In the genomic region with DNA sequence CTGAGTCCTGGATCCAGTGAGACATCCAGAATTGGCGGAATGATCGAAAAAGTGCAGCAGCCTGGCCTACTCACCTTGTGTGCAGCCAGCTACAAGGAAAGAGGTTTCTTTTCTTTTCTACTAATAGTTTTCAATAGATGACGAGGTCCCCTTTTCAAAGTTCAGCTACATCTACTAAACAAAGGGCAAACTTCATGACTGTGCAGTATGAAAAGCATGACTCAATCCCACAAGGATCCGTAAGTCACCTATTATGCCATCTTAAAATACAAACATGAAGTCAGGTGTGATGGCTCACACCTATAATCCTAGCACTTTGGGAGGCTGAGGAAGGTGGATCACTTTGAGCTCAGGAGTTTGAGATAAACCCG, we compare ENCODE assay signal across 20 cellular contexts. TPM values are rescaled to one million over a fixed set of nuclear protein-coding genes. Genes with fewer than 3 reads are reported as not detected.
DNase-seq lines count a peak whose midpoint lies in the region; ATAC-seq, FAIRE-seq and TF ChIP-seq lines count a peak whose summit lies in the region.
"Had no signal": no experiment of that assay in that cellular context is flagged by ENCODE, and none has a peak within 500 bp of the region (broad histone marks: within the 10 kb centered on the region; RNA-seq: fewer than 3 reads in every experiment).

No MANE protein-coding gene starts in this region.

- H3K9me2 ChIP-seq in SK-N-SH: no peaks in the 10 kb centered on the region

- H4K20me1 ChIP-seq in mammary epithelial cell (ENCODE audit: insufficient read depth, low read length) (no peaks in the 10 kb centered on the region), keratinocyte (ENCODE audit: control insufficient read depth, extremely low read depth, insufficient read depth, low read length) (no peaks in the 10 kb centered on the region), SK-N-SH (ENCODE audit: insufficient read depth) (no peaks in the 10 kb centered on the region)

- H3K27ac ChIP-seq in mammary epithelial cell (ENCODE audit: insufficient read depth, low read depth, low read length): no peak overlapping the region
- H3K27ac ChIP-seq in breast epithelium: no peak overlapping the region
- H3K27ac ChIP-seq in keratinocyte (ENCODE audit: control insufficient read depth, insufficient read depth, low read length): no peak overlapping the region
- H3K27ac ChIP-seq in SK-N-SH (ENCODE audit: low read depth in 2 of 2, low read length in 1 of 2): no peak overlapping the region
- no peak overlapping the region for H3K27ac ChIP-seq in caudate nucleus (ENCODE audit: low read depth, low read length)
- H3K27ac ChIP-seq: heart right ventricle, testis had no signal

- TF ChIP-seq POLR2A in breast epithelium (IDR thresholded peaks at IDR 0.05): no peak

- TF ChIP-seq EP300 in SK-N-SH (IDR thresholded peaks at IDR 0.05; ENCODE audit: borderline replicate concordance in 1 of 2, low read depth in 1 of 2, low read length in 1 of 2): no peak

- H3K9me1 ChIP-seq in keratinocyte (ENCODE audit: control insufficient read depth, extremely low read depth, insufficient read depth, low read length): no peaks in the 10 kb centered on the region

- POLR2A ChIA-PET in activated CD4-positive, alpha-beta memory T cell treated with anti-CD3 and anti-CD28 coated beads for 36 hours (lab: Charles Lee): interaction anchor here (1.0 to 1.8 kb wide), 2 partner anchors 16 to 18 kb away, joined by 4 to 6 read pairs; partner anchors contain the start of genes FAM162A and MIX23
- POLR2A ChIA-PET in SK-N-SH (lab: Yijun Ruan, JAX): no interaction called here

- no peaks in the 10 kb centered on the region for H3K9me3 ChIP-seq in mammary epithelial cell (replicated peaks; ENCODE audit: insufficient read depth, low read length)
- H3K9me3 ChIP-seq in breast epithelium: no peaks in the 10 kb centered on the region
- no peaks in the 10 kb centered on the region for H3K9me3 ChIP-seq in keratinocyte (ENCODE audit: control insufficient read depth, low read depth, low read length)
- H3K9me3 ChIP-seq in SK-N-SH: no peaks in the 10 kb centered on the region
- H3K9me3 ChIP-seq: heart right ventricle, testis had no signal

- intact Hi-C loops in mammary epithelial cell (cut with micrococcal nuclease): no loop called here
- intact Hi-C loops in breast epithelium (cut with DNase I; ENCODE audit: low total_unique reads): no loop called here
- intact Hi-C loops in activated CD4-positive, alpha-beta memory T cell treated with anti-CD3 and anti-CD28 coated beads for 36 hours (cut with micrococcal nuclease): loop anchor here (5.0 kb wide), 3 partner anchors 109 to 629 kb away; no protein-coding TSS in a partner anchor

- H3K9ac ChIP-seq in mammary epithelial cell (ENCODE audit: insufficient read depth, low read length): no peak overlapping the region
- no peak overlapping the region for H3K9ac ChIP-seq in keratinocyte (ENCODE audit: control insufficient read depth, extremely low read depth, insufficient read depth, low read length)
- no peak overlapping the region for H3K9ac ChIP-seq in SK-N-SH
- H3K9ac ChIP-seq: GM23248 had no signal

- peaks cover 7% of the 10 kb centered on the region for H3F3A ChIP-seq in SK-N-SH (replicated peaks; ENCODE audit: insufficient read depth)

- no peaks in the 10 kb centered on the region for H3K9me3 Mint-ChIP-seq in activated CD4-positive, alpha-beta memory T cell treated with anti-CD3 and anti-CD28 coated beads for 36 hours
- H3K9me3 Mint-ChIP-seq: activated B cell treated with CpG ODN at 0.5 μM for 24 hours; CD4-positive, alpha-beta T cell had no signal

- FAIRE-seq in keratinocyte (lab: Jason Lieb, UNC): peak; percentile 46

- no peak overlapping the region for H3K4me3 Mint-ChIP-seq in activated CD4-positive, alpha-beta memory T cell treated with anti-CD3 and anti-CD28 coated beads for 36 hours
- H3K4me3 Mint-ChIP-seq: activated B cell treated with CpG ODN at 0.5 μM for 24 hours; CD4-positive, alpha-beta T cell had no signal

- WGBS in mammary epithelial cell (ENCODE audit: low coverage, missing lambda C conversion rate): 85% methylated on average over 5 of the region's 5 CpGs
- WGBS in SK-N-SH (ENCODE audit: low lambda C conversion rate): 90% methylated on average over 5 of the region's 5 CpGs

- H3K36me3 Mint-ChIP-seq in activated CD4-positive, alpha-beta memory T cell treated with anti-CD3 and anti-CD28 coated beads for 36 hours: peaks cover 25% of the 10 kb centered on the region

- H3K4me1 Mint-ChIP-seq in activated CD4-positive, alpha-beta memory T cell treated with anti-CD3 and anti-CD28 coated beads for 36 hours (ENCODE audit: low read depth): peaks cover 26% of the 10 kb centered on the region
- H3K4me1 Mint-ChIP-seq: activated B cell treated with CpG ODN at 0.5 μM for 24 hours had no signal

- peak overlapping the region; percentile 4 for H3K27ac Mint-ChIP-seq in activated CD4-positive, alpha-beta memory T cell treated with anti-CD3 and anti-CD28 coated beads for 36 hours
- H3K27ac Mint-ChIP-seq: activated B cell treated with CpG ODN at 0.5 μM for 24 hours; CD4-positive, alpha-beta T cell had no signal

- ATAC-seq in HG03469 (IDR thresholded peaks at IDR 0.05; ENCODE audit: unreplicated experiment) (no peak), GM18858 (IDR thresholded peaks at IDR 0.05; ENCODE audit: unreplicated experiment) (no peak)
- ATAC-seq: heart right ventricle had no signal

- in situ Hi-C loops in mammary epithelial cell (cut with MboI; ENCODE audit: low sequenced_read_pairs in 2 of 2): no loop called here

- no TSS peak for BruUV-seq in mammary epithelial cell (replicated peaks; lab: Mats Ljungman, UMichigan)

- H3K4me3 ChIP-seq in mammary epithelial cell (replicated peaks in 1 of 3; ENCODE audit: insufficient read depth in 1 of 3, low read depth in 2 of 3, low read length in 3 of 3) (no peak overlapping the region), breast epithelium (no peak overlapping the region), keratinocyte (ENCODE audit: control insufficient read depth in 2 of 3, extremely low read depth in 1 of 3, insufficient read depth in 2 of 3, low read depth in 1 of 3, low read length in 3 of 3) (no peak overlapping the region), SK-N-SH (ENCODE audit: low read depth in 2 of 2, low read length in 1 of 2) (no peak overlapping the region)
- H3K4me3 ChIP-seq: GM23248, heart right ventricle, lung, testis had no signal

- dilution Hi-C loops in mammary epithelial cell (cut with HindIII; ENCODE audit: low sequenced_read_pairs): no loop called here
- dilution Hi-C loops in keratinocyte (cut with MboI; ENCODE audit: extremely low pct_ligation_motif_present, low sequenced_read_pairs): no loop called here

- H3K27me3 ChIP-seq in mammary epithelial cell (ENCODE audit: insufficient read depth, low read length) (no peaks in the 10 kb centered on the region), breast epithelium (no peaks in the 10 kb centered on the region), keratinocyte (ENCODE audit: control insufficient read depth, extremely low read depth, insufficient read depth, low read length) (no peaks in the 10 kb centered on the region), SK-N-SH (ENCODE audit: insufficient read depth) (no peaks in the 10 kb centered on the region)
- H3K27me3 ChIP-seq: heart right ventricle, testis had no signal

- peaks cover 16% of the 10 kb centered on the region for H3K36me3 ChIP-seq in mammary epithelial cell (ENCODE audit: insufficient read depth, low read length)
- no peaks in the 10 kb centered on the region for H3K36me3 ChIP-seq in breast epithelium
- peaks cover 13 to 22% of the 10 kb centered on the region in 2 experiments for H3K36me3 ChIP-seq in keratinocyte (ENCODE audit: control insufficient read depth in 2 of 2, extremely low read depth in 1 of 2, insufficient read depth in 2 of 2, low read length in 2 of 2)
- peaks cover 42 to 67% of the 10 kb centered on the region in 2 experiments for H3K36me3 ChIP-seq in SK-N-SH (replicated peaks in 1 of 2; ENCODE audit: control insufficient read depth in 1 of 2, insufficient read depth in 2 of 2, low read length in 1 of 2)

- H3K4me1 ChIP-seq in mammary epithelial cell (ENCODE audit: insufficient read depth, low read length): peaks cover 2% of the 10 kb centered on the region
- no peaks in the 10 kb centered on the region for H3K4me1 ChIP-seq in breast epithelium
- no peaks in the 10 kb centered on the region for H3K4me1 ChIP-seq in keratinocyte (ENCODE audit: control insufficient read depth, extremely low read depth, insufficient read depth, low read length)
- no peaks in the 10 kb centered on the region for H3K4me1 ChIP-seq in SK-N-SH (ENCODE audit: control insufficient read depth in 1 of 2, insufficient read depth in 2 of 2, low read depth in 1 of 2, low read length in 1 of 2)
- H3K4me1 ChIP-seq: testis had no signal

- TF ChIP-seq RAD21 in SK-N-SH (IDR thresholded peaks at IDR 0.05; ENCODE audit: low read length): no peak

- no peaks in the 10 kb centered on the region for H3K27me3 Mint-ChIP-seq in activated CD4-positive, alpha-beta memory T cell treated with anti-CD3 and anti-CD28 coated beads for 36 hours
- H3K27me3 Mint-ChIP-seq: activated B cell treated with CpG ODN at 0.5 μM for 24 hours; CD4-positive, alpha-beta T cell had no signal

- H3K4me2 ChIP-seq in mammary epithelial cell (ENCODE audit: insufficient read depth, low read depth, low read length) (no peak overlapping the region), keratinocyte (ENCODE audit: control insufficient read depth, extremely low read depth, insufficient read depth, low read depth, low read length) (no peak overlapping the region), SK-N-SH (no peak overlapping the region)

- H3K79me2 ChIP-seq in mammary epithelial cell (ENCODE audit: insufficient read depth, low read length) (peaks cover 4% of the 10 kb centered on the region), keratinocyte (ENCODE audit: control insufficient read depth, insufficient read depth, low read length) (no peaks in the 10 kb centered on the region), SK-N-SH (ENCODE audit: insufficient read depth) (no peaks in the 10 kb centered on the region)

- TF ChIP-seq CTCF in mammary epithelial cell (conservative IDR thresholded peaks at IDR 0.05 in 1 of 2, IDR thresholded peaks at IDR 0.05 in 1 of 2; ENCODE audit: extremely low read depth in 1 of 2, insufficient read depth in 1 of 2, low read depth in 1 of 2, low read length in 2 of 2): no peak
- TF ChIP-seq CTCF in breast epithelium (IDR thresholded peaks at IDR 0.05): no peak
- TF ChIP-seq CTCF in keratinocyte (optimal IDR thresholded peaks at IDR 0.05 in 1 of 3, IDR thresholded peaks at IDR 0.05 in 1 of 3, conservative IDR thresholded peaks at IDR 0.05 in 1 of 3; ENCODE audit: extremely low read depth in 1 of 3, insufficient read depth in 2 of 3, low read length in 3 of 3): no peak
- TF ChIP-seq CTCF in SK-N-SH (IDR thresholded peaks at IDR 0.05): no peak

- DNase-seq in mammary epithelial cell (peak; percentile 48), breast epithelium (ENCODE audit: low spot score in 2 of 2) (no peak), keratinocyte (ENCODE audit: low read depth, low spot score) (no peak), SK-N-SH (no peak), caudate nucleus (lab: John Stamatoyannopoulos, UW) (no peak)
- DNase-seq in activated CD4-positive, alpha-beta memory T cell treated with anti-CD3 and anti-CD28 coated beads for 36 hours: no peak
- DNase-seq: activated B cell treated with CpG ODN at 0.5 μM for 24 hours; activated gamma-delta T cell; amygdala; CD4-positive, alpha-beta T cell; cerebellar nuclear complex; GM23248; heart right ventricle; NCI-H1436 treated with DMSO at 0.1 percent for 48 hours; NCI-H69; nucleus accumbens; testis had no signal

- H2AFZ ChIP-seq in mammary epithelial cell (ENCODE audit: low read depth, low read length): no peak overlapping the region
- no peak overlapping the region for H2AFZ ChIP-seq in keratinocyte (ENCODE audit: control insufficient read depth, low read length)
- no peak overlapping the region for H2AFZ ChIP-seq in SK-N-SH (ENCODE audit: low read depth)
- H2AFZ ChIP-seq: GM23248 had no signal

- CTCF ChIA-PET in mammary epithelial cell (lab: Charles Lee; ENCODE audit: low non-redundant PET): no interaction called here
- CTCF ChIA-PET in activated CD4-positive, alpha-beta memory T cell treated with anti-CD3 and anti-CD28 coated beads for 36 hours (lab: Charles Lee): no interaction called here
- CTCF ChIA-PET in SK-N-SH (lab: Yijun Ruan, JAX): no interaction called here

RNA-seq across cellular contexts. Expression of gene MIX23, which starts 16.7 kb away (rescaled TPM):
- total RNA-seq in mammary epithelial cell: 10 to 100 TPM; 13.2 to 42.1 TPM
- polyA plus RNA-seq in mammary epithelial cell: 16.0 TPM
- polyA minus RNA-seq in mammary epithelial cell: not detected
- 10 to 100 TPM; 10.8 to 20.3 (median 15.0) TPM for total RNA-seq in breast epithelium
- total RNA-seq in activated CD4-positive, alpha-beta memory T cell treated with anti-CD3 and anti-CD28 coated beads for 36 hours: 10 to 100 TPM; 86.4 to 87.8 TPM
- 16.4 to 36.5 TPM (median 26.0 TPM) in 3 replicates for polyA plus RNA-seq in keratinocyte
- 40.2 TPM for polyA plus RNA-seq in keratinocyte (2011; ENCODE audit: low read depth)
- polyA plus RNA-seq in keratinocyte (2011; cell fraction: cytosol; rRNA removed): 21.5 and 42.5 TPM in 2 replicates
- 21.8 and 38.1 TPM in 2 replicates for polyA plus RNA-seq in keratinocyte (2011; cell fraction: nucleus; rRNA removed)
- 20.4 and 39.5 TPM in 2 replicates for polyA plus RNA-seq in keratinocyte (2012; ENCODE audit: low replicate concordance)
- 7.3 to 25.3 TPM in 2 of 3 replicates, not detected in the other for polyA minus RNA-seq in keratinocyte
- polyA minus RNA-seq in keratinocyte (2011; cell fraction: cytosol; rRNA and poly(A)+ RNA removed): 12.7 TPM
- polyA minus RNA-seq in keratinocyte (2011; cell fraction: nucleus; rRNA and poly(A)+ RNA removed): 3.2 and 7.4 TPM in 2 replicates
- polyA plus RNA-seq in SK-N-SH (2012; rRNA removed): 11.0 and 11.2 TPM in 2 replicates
- 12.8 and 24.8 TPM in 2 replicates for polyA plus RNA-seq in SK-N-SH (2012; cell fraction: cytosol; rRNA removed)
- polyA plus RNA-seq in SK-N-SH (2012; cell fraction: nucleus; rRNA removed): 5.8 and 21.0 TPM in 2 replicates

RNA-seq across cellular contexts. Expression of gene FAM162A, which starts 17.6 kb away (rescaled TPM):
- total RNA-seq in mammary epithelial cell: 10 to 100 TPM; 14.2 to 55.3 TPM
- polyA plus RNA-seq in mammary epithelial cell: 76.5 TPM
- 12.4 TPM for polyA minus RNA-seq in mammary epithelial cell
- 10 to 100 TPM; 19.3 to 27.2 (median 26.5) TPM for total RNA-seq in breast epithelium
- total RNA-seq in activated CD4-positive, alpha-beta memory T cell treated with anti-CD3 and anti-CD28 coated beads for 36 hours: 100 to 1,000 TPM in 1 of 2 experiments, 10 to 100 TPM in 1; 99.1 to 102 TPM
- polyA plus RNA-seq in keratinocyte: 56.7 to 124 TPM (median 118 TPM) in 3 replicates
- polyA plus RNA-seq in keratinocyte (2011; ENCODE audit: low read depth): 113 TPM
- polyA plus RNA-seq in keratinocyte (2011; cell fraction: cytosol; rRNA removed): 73.6 and 111 TPM in 2 replicates
- 48.3 and 59.2 TPM in 2 replicates for polyA plus RNA-seq in keratinocyte (2011; cell fraction: nucleus; rRNA removed)
- polyA plus RNA-seq in keratinocyte (2012; ENCODE audit: low replicate concordance): 66.4 and 140 TPM in 2 replicates
- polyA minus RNA-seq in keratinocyte: 5.8 to 40.3 TPM (median 25.5 TPM) in 3 replicates
- polyA minus RNA-seq in keratinocyte (2011; cell fraction: cytosol; rRNA and poly(A)+ RNA removed): 11.5 TPM
- polyA minus RNA-seq in keratinocyte (2011; cell fraction: nucleus; rRNA and poly(A)+ RNA removed): 9.4 and 13.2 TPM in 2 replicates
- polyA plus RNA-seq in SK-N-SH (2012; rRNA removed): 35.1 and 35.3 TPM in 2 replicates
- 44.8 and 68.1 TPM in 2 replicates for polyA plus RNA-seq in SK-N-SH (2012; cell fraction: cytosol; rRNA removed)
- polyA plus RNA-seq in SK-N-SH (2012; cell fraction: nucleus; rRNA removed): 14.1 and 17.1 TPM in 2 replicates

RNA-seq across cellular contexts. Expression of gene CSTA, which starts 41.3 kb away (rescaled TPM):
- total RNA-seq in mammary epithelial cell: 100 to 1,000 TPM in 1 of 2 donors, 10 to 100 TPM in 1; 62.0 to 335 TPM
- polyA plus RNA-seq in mammary epithelial cell: 385 TPM
- polyA minus RNA-seq in mammary epithelial cell: 22.0 TPM
- 10 to 100 TPM in 2 of 3 donors, 1 to 10 TPM in 1; 9.1 to 40.3 (median 15.7) TPM for total RNA-seq in breast epithelium
- total RNA-seq in activated CD4-positive, alpha-beta memory T cell treated with anti-CD3 and anti-CD28 coated beads for 36 hours: not detected
- polyA plus RNA-seq in keratinocyte: 649 to 1,138 TPM (median 1,068 TPM) in 3 replicates
- polyA plus RNA-seq in keratinocyte (2011; ENCODE audit: low read depth): 3,044 TPM
- polyA plus RNA-seq in keratinocyte (2011; cell fraction: cytosol; rRNA removed): 853 and 2,031 TPM in 2 replicates
- polyA plus RNA-seq in keratinocyte (2011; cell fraction: nucleus; rRNA removed): 307 and 498 TPM in 2 replicates
- 803 and 3,003 TPM in 2 replicates for polyA plus RNA-seq in keratinocyte (2012; ENCODE audit: low replicate concordance)
- polyA minus RNA-seq in keratinocyte: 3.0 to 75.4 TPM (median 41.6 TPM) in 3 replicates
- polyA minus RNA-seq in keratinocyte (2011; cell fraction: cytosol; rRNA and poly(A)+ RNA removed): 77.3 TPM
- polyA minus RNA-seq in keratinocyte (2011; cell fraction: nucleus; rRNA and poly(A)+ RNA removed): 21.0 and 28.1 TPM in 2 replicates
- polyA plus RNA-seq in SK-N-SH (2012; rRNA removed): not detected in 2 replicates
- polyA plus RNA-seq in SK-N-SH (2012; cell fraction: cytosol; rRNA removed): 0.05 and 0.08 TPM in 2 replicates
- not detected in 2 replicates for polyA plus RNA-seq in SK-N-SH (2012; cell fraction: nucleus; rRNA removed)
- total RNA-seq: activated B cell treated with CpG ODN at 0.5 μM for 24 hours had no signal

RNA-seq across cellular contexts. Expression of gene WDR5B, which starts 49.5 kb away (rescaled TPM):
- total RNA-seq in mammary epithelial cell (1 to 10 TPM; 3.0 to 4.3 TPM), breast epithelium (1 to 10 TPM; 4.0 to 8.0 (median 6.2) TPM)
- polyA plus RNA-seq in mammary epithelial cell (1.4 TPM), keratinocyte (2.0 to 4.0 TPM (median 3.0 TPM) in 3 replicates), SK-N-SH (2012; rRNA removed) (2.2 and 3.5 TPM in 2 replicates)
- polyA minus RNA-seq in mammary epithelial cell (0.16 TPM), keratinocyte (0.59 to 1.6 TPM (median 1.4 TPM) in 3 replicates)
- total RNA-seq in activated CD4-positive, alpha-beta memory T cell treated with anti-CD3 and anti-CD28 coated beads for 36 hours: 1 to 10 TPM; 3.7 to 4.4 TPM
- polyA plus RNA-seq in keratinocyte (2011; ENCODE audit: low read depth): 1.5 TPM
- 0.91 and 1.8 TPM in 2 replicates for polyA plus RNA-seq in keratinocyte (2011; cell fraction: cytosol; rRNA removed)
- polyA plus RNA-seq in keratinocyte (2011; cell fraction: nucleus; rRNA removed): 3.9 and 6.1 TPM in 2 replicates
- polyA plus RNA-seq in keratinocyte (2012; ENCODE audit: low replicate concordance): 1.7 and 2.0 TPM in 2 replicates
- polyA minus RNA-seq in keratinocyte (2011; cell fraction: cytosol; rRNA and poly(A)+ RNA removed): 0.77 TPM
- polyA minus RNA-seq in keratinocyte (2011; cell fraction: nucleus; rRNA and poly(A)+ RNA removed): 1.8 and 2.6 TPM in 2 replicates
- polyA plus RNA-seq in SK-N-SH (2012; cell fraction: cytosol; rRNA removed): 3.7 and 3.8 TPM in 2 replicates
- polyA plus RNA-seq in SK-N-SH (2012; cell fraction: nucleus; rRNA removed): 0.95 and 2.5 TPM in 2 replicates

Comparison
In these comparisons a context has a peak if more than half of its experiments do, and no peak if none do; other contexts are left out.
1. RNA of gene CSTA, which starts 41.3 kb away (total RNA-seq): 62.0 to 335 TPM in mammary epithelial cell and 9.1 to 40.3 TPM in breast epithelium; not detected in activated CD4-positive, alpha-beta memory T cell treated with anti-CD3 and anti-CD28 coated beads for 36 hours; every median in the first group is over 10 times any median in the second.